In genomic region chr3:140244893-140245292, GRCh38 we compare ENCODE assay signal across 2 cellular contexts.
TF ChIP-seq lines count a peak whose summit lies in the region.

No MANE protein-coding gene starts in this region.

TF ChIP-seq in SK-N-SH treated with all-trans-retinoic acid at 6 μM for 48 hours, 23 proteins besides CTCF, POLR2A, EP300 and RAD21 (continued from another document):
- no peak for TF ChIP-seq ZFP30 (CRISPR knock-in tag; IDR thresholded peaks at IDR 0.05)

TF ChIP-seq in SK-N-SH, 30 proteins besides CTCF, POLR2A, EP300 and RAD21 (continued from another document):
- TF ChIP-seq ZBTB33 (IDR thresholded peaks at IDR 0.05; ENCODE audit: borderline replicate concordance, low read depth) (no peak), RCOR1 (IDR thresholded peaks at IDR 0.05; ENCODE audit: low read length) (no peak), NFIC (IDR thresholded peaks at IDR 0.05; ENCODE audit: borderline replicate concordance) (no peak), REST (IDR thresholded peaks at IDR 0.05; ENCODE audit: low read depth, low read length) (no peak), ELF1 (IDR thresholded peaks at IDR 0.05) (no peak), TCF12 (IDR thresholded peaks at IDR 0.05) (no peak), PBX3 (IDR thresholded peaks at IDR 0.05) (no peak), EZH2phosphoT487 (IDR thresholded peaks at IDR 0.05; ENCODE audit: borderline replicate concordance, low read depth) (no peak), SIN3A (IDR thresholded peaks at IDR 0.05; ENCODE audit: borderline replicate concordance, low read depth, low read length) (no peak), MXI1 (IDR thresholded peaks at IDR 0.05; ENCODE audit: low read depth, low read length) (no peak), USF2 (IDR thresholded peaks at IDR 0.05; ENCODE audit: borderline replicate concordance, low read depth, low read length) (no peak), TAF1 (IDR thresholded peaks at IDR 0.05; ENCODE audit: borderline replicate concordance, low read depth, low read length) (no peak), IRF3 (IDR thresholded peaks at IDR 0.05; ENCODE audit: low read depth, low read length) (no peak), TEAD4 (IDR thresholded peaks at IDR 0.05; ENCODE audit: borderline replicate concordance, insufficient read depth) (no peak), GABPA (IDR thresholded peaks at IDR 0.05; ENCODE audit: low read depth) (no peak)
TF ChIP-seq in SK-N-SH: peak in this region for 0.
